Comparison of ENCODE assay signal across 13 cellular contexts in genomic region chr10:127349737-127350136, GRCh38.
"Had no signal": no experiment of that assay in that cellular context is flagged by ENCODE, and none has a peak within 500 bp of the region (broad histone marks: within the 10 kb centered on the region; RNA-seq: fewer than 3 reads in every experiment).

No MANE protein-coding gene starts in this region.

- H3K4me3 ChIP-seq: body of pancreas, sigmoid colon had no signal

- DNase-seq: activated CD4-positive, alpha-beta T cell treated with anti-CD3 and anti-CD28 coated beads for 4 hours; activated CD8-positive, alpha-beta memory T cell treated with anti-CD3 and anti-CD28 coated beads, Interleukin-2, amount 50 U/mL, for 48 hours; activated CD8-positive, alpha-beta T cell treated with anti-CD3 and anti-CD28 coated beads, Interleukin-2, amount 10 ng/mL, durations not matched to agents 7 days and 5 days; activated naive CD4-positive, alpha-beta T cell; body of pancreas; central memory CD4-positive, alpha-beta T cell; effector memory CD4-positive, alpha-beta T cell; hypothalamus; nephron progenitor cell; sigmoid colon; stimulated activated CD4-positive, alpha-beta T cell treated with anti-CD3 and anti-CD28 coated beads, Interleukin-2, amount 100 ng/mL, for 48 hours; stimulated activated naive CD4-positive, alpha-beta T cell treated with Interleukin-2 at 50 U/mL for 16 hours; T-helper 1 cell had no signal
